ENCODE assay signal across 19 cellular contexts in genomic region chr5:124301222-124301621, GRCh38.
DNase-seq lines count a peak whose midpoint lies in the region; ATAC-seq, FAIRE-seq and TF ChIP-seq lines count a peak whose summit lies in the region.
"Had no signal": no experiment of that assay in that cellular context is flagged by ENCODE, and none has a peak within 500 bp of the region (broad histone marks: within the 10 kb centered on the region; RNA-seq: fewer than 3 reads in every experiment).

No MANE protein-coding gene starts in this region.

- FAIRE-seq in astrocyte (lab: Jason Lieb, UNC) (no peak), islet of Langerhans (lab: Jason Lieb, UNC) (peak; percentile 62)
- FAIRE-seq: A204.1, D721Med, G401.6, GM12892, HTR-8/SVneo had no signal

- ATAC-seq in HG03521 (IDR thresholded peaks at IDR 0.05; ENCODE audit: unreplicated experiment) (no peak), GM19452 (IDR thresholded peaks at IDR 0.05; ENCODE audit: unreplicated experiment) (no peak)

- H3K4me3 ChIP-seq in HUES6 (ENCODE audit: low read depth, low read length) (no peak overlapping the region), astrocyte (ENCODE audit: insufficient read depth, low read depth, low read length) (no peak overlapping the region), uterus (no peak overlapping the region)

- no peak overlapping the region for H3K4me3 Mint-ChIP-seq in astrocyte (ENCODE audit: unreplicated experiment)
- H3K4me3 Mint-ChIP-seq: CD4-positive, alpha-beta memory T cell; H9 had no signal

- H3K9me3 ChIP-seq in HUES6 (ENCODE audit: control insufficient read depth, insufficient read depth, low read depth, low read length) (no peaks in the 10 kb centered on the region; the same call in 1 of the 2 replicates), astrocyte (ENCODE audit: insufficient read depth, low read depth, low read length) (no peaks in the 10 kb centered on the region), uterus (no peaks in the 10 kb centered on the region)
- H3K9me3 ChIP-seq: BE2C had no signal

- peaks cover 10% of the 10 kb centered on the region; the same call in 1 of the 2 replicates for H3K36me3 ChIP-seq in HUES6 (ENCODE audit: control insufficient read depth, insufficient read depth, low read length)
- no peaks in the 10 kb centered on the region for H3K36me3 ChIP-seq in astrocyte (ENCODE audit: insufficient read depth, low read length)
- H3K36me3 ChIP-seq in uterus: no peaks in the 10 kb centered on the region
- H3K36me3 ChIP-seq: BE2C had no signal

- H3K4me1 ChIP-seq in HUES6 (ENCODE audit: control insufficient read depth, insufficient read depth, low read length): peaks cover 20% of the 10 kb centered on the region; the same call in 1 of the 2 replicates
- peaks cover 6% of the 10 kb centered on the region for H3K4me1 ChIP-seq in astrocyte (ENCODE audit: insufficient read depth, low read length)
- H3K4me1 ChIP-seq in uterus: peaks cover 0 to 8% of the 10 kb centered on the region in 2 donors
- H3K4me1 ChIP-seq: BE2C had no signal

- TF ChIP-seq POLR2A in uterus (IDR thresholded peaks at IDR 0.05): no peak

- H3K27me3 ChIP-seq in HUES6 (ENCODE audit: control insufficient read depth, insufficient read depth, low read length): no peaks in the 10 kb centered on the region
- no peaks in the 10 kb centered on the region for H3K27me3 ChIP-seq in astrocyte (ENCODE audit: insufficient read depth, low read length)
- H3K27me3 ChIP-seq in uterus: no peaks in the 10 kb centered on the region
- H3K27me3 ChIP-seq: BE2C had no signal

- no peaks in the 10 kb centered on the region for H3K79me2 ChIP-seq in astrocyte (ENCODE audit: insufficient read depth, low read length)

- no peak for DNase-seq in astrocyte (ENCODE audit: low read depth)
- no peak for DNase-seq in uterus
- DNase-seq in foreskin melanocyte: no peak
- DNase-seq: BE2C; CD4-positive, alpha-beta memory T cell; DMS153; DMS79 treated with DMSO at 0.1 percent for 48 hours; GOT3; H9 had no signal

- peaks cover 20% of the 10 kb centered on the region for H3K4me1 Mint-ChIP-seq in astrocyte (ENCODE audit: low read depth, unreplicated experiment)
- H3K4me1 Mint-ChIP-seq: CD4-positive, alpha-beta memory T cell had no signal

- no peaks in the 10 kb centered on the region for H4K20me1 ChIP-seq in astrocyte (ENCODE audit: insufficient read depth, low read length)

- H3K27ac ChIP-seq in HUES6 (ENCODE audit: low read depth, low read length) (peak overlapping the region; percentile 68; the same call in 1 of the 2 replicates), astrocyte (ENCODE audit: low read depth, low read length) (no peak overlapping the region), uterus (peak overlapping the region; percentile 70 to 73)
- H3K27ac ChIP-seq: C4-2B had no signal

- no peaks in the 10 kb centered on the region for H3K27me3 Mint-ChIP-seq in astrocyte (ENCODE audit: low read depth, unreplicated experiment)
- H3K27me3 Mint-ChIP-seq: CD4-positive, alpha-beta memory T cell had no signal

- intact Hi-C loops in uterus (cut with DNase I; ENCODE audit: low total_unique reads): no loop called here

- no peak overlapping the region for H3K4me2 ChIP-seq in astrocyte (ENCODE audit: low read length)

- H3K36me3 Mint-ChIP-seq in astrocyte (ENCODE audit: low read depth, unreplicated experiment): no peaks in the 10 kb centered on the region
- H3K36me3 Mint-ChIP-seq: CD4-positive, alpha-beta memory T cell had no signal

- peak overlapping the region; percentile 79 for H3K27ac Mint-ChIP-seq in astrocyte (ENCODE audit: unreplicated experiment)
- H3K27ac Mint-ChIP-seq: CD4-positive, alpha-beta memory T cell had no signal

- no peak overlapping the region for H3K9ac ChIP-seq in HUES6 (ENCODE audit: low read length)
- no peak overlapping the region for H3K9ac ChIP-seq in astrocyte (ENCODE audit: low read length)

- no peak overlapping the region for H2AFZ ChIP-seq in astrocyte (ENCODE audit: low read depth, low read length)

- TF ChIP-seq CTCF in astrocyte (IDR thresholded peaks at IDR 0.05; ENCODE audit: insufficient read depth, low read depth, low read length) (no peak), uterus (IDR thresholded peaks at IDR 0.05) (no peak)

- peaks cover 2% of the 10 kb centered on the region for H3K9me3 Mint-ChIP-seq in astrocyte (ENCODE audit: unreplicated experiment)
- H3K9me3 Mint-ChIP-seq: H9 had no signal
